ENCODE assay signal across 21 cellular contexts in the genomic region with DNA sequence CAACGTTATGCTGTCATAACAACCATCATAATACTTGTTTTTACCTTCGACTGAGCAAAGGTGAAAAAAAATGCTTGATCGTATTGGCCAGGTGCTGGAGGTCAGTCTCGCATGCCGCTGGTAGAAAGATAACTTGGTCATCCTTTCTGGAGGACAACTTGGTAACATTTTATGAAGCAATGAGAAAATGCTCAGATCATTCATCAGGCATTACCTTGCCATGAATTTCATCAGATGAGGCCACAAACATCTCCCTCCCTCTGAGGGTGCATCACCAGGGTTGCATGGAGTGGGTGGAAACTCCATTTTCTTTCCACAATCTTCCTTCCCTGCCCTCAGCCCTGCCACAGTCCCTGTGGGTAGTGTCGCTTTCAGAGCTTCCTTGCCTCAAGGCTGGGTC.
"Had no signal": no experiment of that assay in that cellular context is flagged by ENCODE, and none has a peak within 500 bp of the region (broad histone marks: within the 10 kb centered on the region; RNA-seq: fewer than 3 reads in every experiment).

No MANE protein-coding gene starts in this region.

- H3K4me3 Mint-ChIP-seq: activated B cell treated with CpG ODN at 0.5 μM for 24 hours; activated CD4-positive, alpha-beta T cell treated with anti-CD3 and anti-CD28 coated beads, Interleukin-2, amount 10 ng/mL, durations not matched to agents 24 days and 14 days; activated CD8-positive, alpha-beta memory T cell treated with anti-CD3 and anti-CD28 coated beads, Interleukin-2, amount 10 ng/mL, durations not matched to agents 7 days and 5 days; activated T-cell treated with anti-CD3 and anti-CD28 coated beads, Interleukin-2, amount 50 U/mL, for 24 hours; activated T-helper 1 cell treated with anti-CD3 and anti-CD28 coated beads, Interleukin-12 subunit alpha, Interleukin-12 subunit beta, Interleukin-2, Interleukin-4 antibody, amounts not matched to agents 30 ng/mL and 10 ng/mL and 1 ng/mL, durations not matched to agents 14 hours and 24 hours and 36 hours; T-helper 1 cell treated with Interleukin-12 subunit alpha and Interleukin-12 subunit beta and Interleukin-4 antibody, amounts not matched to agents 30 μg/mL and 1 μg/mL, for 36 hours had no signal

- H3K9me3 Mint-ChIP-seq: activated CD4-positive, alpha-beta T cell treated with anti-CD3 and anti-CD28 coated beads, Interleukin-2, amount 10 ng/mL, durations not matched to agents 24 days and 14 days; activated naive CD4-positive, alpha-beta T cell treated with anti-CD3 and anti-CD28 coated beads, Interleukin-2, amount 50 U/mL, for 72 hours; T-helper 1 cell treated with Interleukin-12 subunit alpha and Interleukin-12 subunit beta and Interleukin-4 antibody, amounts not matched to agents 30 μg/mL and 1 μg/mL, for 36 hours had no signal

- H3K4me1 Mint-ChIP-seq: activated B cell treated with CpG ODN at 0.5 μM for 24 hours; activated CD4-positive, alpha-beta T cell treated with anti-CD3 and anti-CD28 coated beads, Interleukin-2, amount 10 ng/mL, durations not matched to agents 24 days and 14 days; activated CD8-positive, alpha-beta memory T cell treated with anti-CD3 and anti-CD28 coated beads, Interleukin-2, amount 10 ng/mL, durations not matched to agents 7 days and 5 days had no signal

- H3K27me3 ChIP-seq: brain microvascular endothelial cell, cardiac muscle cell had no signal

- H3K4me3 ChIP-seq: cardiac muscle cell had no signal

- ATAC-seq: activated CD8-positive, alpha-beta memory T cell treated with anti-CD3 and anti-CD28 coated beads, Interleukin-2, amount 10 ng/mL, durations not matched to agents 7 days and 5 days; activated naive CD4-positive, alpha-beta T cell treated with anti-CD3 and anti-CD28 coated beads, Interleukin-2, amount 50 U/mL, for 72 hours; PC-3 had no signal

- H3K36me3 Mint-ChIP-seq: activated CD8-positive, alpha-beta memory T cell treated with anti-CD3 and anti-CD28 coated beads, Interleukin-2, amount 10 ng/mL, durations not matched to agents 7 days and 5 days; activated naive CD4-positive, alpha-beta T cell treated with anti-CD3 and anti-CD28 coated beads, Interleukin-2, amount 50 U/mL, for 72 hours had no signal

- H3K27ac Mint-ChIP-seq: activated B cell treated with CpG ODN at 0.5 μM for 24 hours; activated CD4-positive, alpha-beta T cell treated with anti-CD3 and anti-CD28 coated beads, Interleukin-2, amount 10 ng/mL, durations not matched to agents 24 days and 14 days; activated CD8-positive, alpha-beta memory T cell treated with anti-CD3 and anti-CD28 coated beads, Interleukin-2, amount 10 ng/mL, durations not matched to agents 7 days and 5 days; activated naive CD4-positive, alpha-beta T cell treated with anti-CD3 and anti-CD28 coated beads, Interleukin-2, amount 50 U/mL, for 72 hours; activated T-cell treated with anti-CD3 and anti-CD28 coated beads, Interleukin-2, amount 50 U/mL, for 24 hours; activated T-helper 1 cell treated with anti-CD3 and anti-CD28 coated beads, Interleukin-12 subunit alpha, Interleukin-12 subunit beta, Interleukin-2, Interleukin-4 antibody, amounts not matched to agents 30 ng/mL and 10 ng/mL and 1 ng/mL, durations not matched to agents 14 hours and 24 hours and 36 hours; T-helper 1 cell treated with Interleukin-12 subunit alpha and Interleukin-12 subunit beta and Interleukin-4 antibody, amounts not matched to agents 30 μg/mL and 1 μg/mL, for 36 hours had no signal

- DNase-seq: activated B cell treated with CpG ODN at 0.5 μM for 24 hours; activated CD4-positive, alpha-beta T cell treated with anti-CD3 and anti-CD28 coated beads for 1 hour; activated CD4-positive, alpha-beta T cell treated with anti-CD3 and anti-CD28 coated beads, Interleukin-2, amount 10 ng/mL, durations not matched to agents 24 days and 14 days; activated CD4-positive, alpha-beta T cell treated with anti-CD3 and anti-CD28 coated beads, Interleukin-2, amount 50 U/mL, for 48 hours; activated CD8-positive, alpha-beta memory T cell treated with anti-CD3 and anti-CD28 coated beads, Interleukin-2, amount 10 ng/mL, durations not matched to agents 7 days and 5 days; activated effector memory CD4-positive, alpha-beta T cell treated with Interleukin-2 at 50 U/mL for 16 hours; activated naive CD4-positive, alpha-beta T cell; activated T-cell treated with anti-CD3 and anti-CD28 coated beads, Interleukin-2, amount 50 U/mL, for 24 hours; brain microvascular endothelial cell; cerebellar nuclear complex; Kasumi-1; NCI-H1048; NCI-H1930; NCI-H446; NCI-H524; PC-3; SHP77 treated with DMSO at 0.1 percent for 48 hours had no signal

- H3K27me3 Mint-ChIP-seq: activated CD4-positive, alpha-beta T cell treated with anti-CD3 and anti-CD28 coated beads, Interleukin-2, amount 10 ng/mL, durations not matched to agents 24 days and 14 days had no signal

- H3K27ac ChIP-seq: brain microvascular endothelial cell, cardiac muscle cell had no signal

- H3K36me3 ChIP-seq: brain microvascular endothelial cell, cardiac muscle cell had no signal
